Comparison of ENCODE assay signal across 2 cellular contexts in the genomic region with DNA sequence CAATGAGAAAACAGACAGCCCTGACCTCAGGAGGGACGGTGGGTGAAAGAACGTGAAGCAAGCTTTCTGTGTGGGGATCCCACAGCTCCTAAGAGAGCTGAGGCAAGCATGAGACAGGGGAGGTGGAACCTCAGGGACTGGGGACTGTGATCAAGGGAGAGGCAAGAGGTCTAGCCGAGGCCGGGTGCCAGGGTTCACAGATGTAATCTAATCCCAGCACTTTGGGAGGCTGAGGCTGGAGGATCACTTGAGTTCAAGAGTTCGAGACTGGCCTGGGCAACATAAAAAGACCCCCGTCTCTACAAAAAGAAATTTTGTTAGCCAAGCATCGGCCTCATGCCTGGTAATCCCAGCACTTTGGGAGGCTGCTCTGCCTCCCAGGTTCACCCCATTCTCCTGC.
TF ChIP-seq lines count a peak whose summit lies in the region.

No MANE protein-coding gene starts in this region.

TF ChIP-seq in HepG2, 621 proteins besides CTCF, POLR2A, EP300 and RAD21:
- no peak for TF ChIP-seq ZMYM3 (CRISPR knock-in tag; IDR thresholded peaks at IDR 0.05)
- TF ChIP-seq, protein P1, sequence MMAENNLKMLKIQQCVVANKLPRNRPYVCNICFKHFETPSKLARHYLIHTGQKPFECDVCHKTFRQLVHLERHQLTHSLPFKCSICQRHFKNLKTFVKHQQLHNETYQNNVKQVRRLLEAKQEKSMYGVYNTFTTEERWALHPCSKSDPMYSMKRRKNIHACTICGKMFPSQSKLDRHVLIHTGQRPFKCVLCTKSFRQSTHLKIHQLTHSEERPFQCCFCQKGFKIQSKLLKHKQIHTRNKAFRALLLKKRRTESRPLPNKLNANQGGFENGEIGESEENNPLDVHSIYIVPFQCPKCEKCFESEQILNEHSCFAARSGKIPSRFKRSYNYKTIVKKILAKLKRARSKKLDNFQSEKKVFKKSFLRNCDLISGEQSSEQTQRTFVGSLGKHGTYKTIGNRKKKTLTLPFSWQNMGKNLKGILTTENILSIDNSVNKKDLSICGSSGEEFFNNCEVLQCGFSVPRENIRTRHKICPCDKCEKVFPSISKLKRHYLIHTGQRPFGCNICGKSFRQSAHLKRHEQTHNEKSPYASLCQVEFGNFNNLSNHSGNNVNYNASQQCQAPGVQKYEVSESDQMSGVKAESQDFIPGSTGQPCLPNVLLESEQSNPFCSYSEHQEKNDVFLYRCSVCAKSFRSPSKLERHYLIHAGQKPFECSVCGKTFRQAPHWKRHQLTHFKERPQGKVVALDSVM (CRISPR knock-in tag; IDR thresholded peaks at IDR 0.05) = peak; percentile 79
- no peak for TF ChIP-seq DNMT3B (CRISPR knock-in tag; conservative IDR thresholded peaks at IDR 0.05)
- TF ChIP-seq GABPB1 (CRISPR knock-in tag; IDR thresholded peaks at IDR 0.05) = 0 out of 2 replicates have a peak, but pooled peaks have one; percentile 3

TF ChIP-seq in K562, 482 proteins besides CTCF, POLR2A, EP300 and RAD21:
- TF ChIP-seq MEF2A (IDR thresholded peaks at IDR 0.05; ENCODE audit: control insufficient read depth, low read depth, low read length) (no peak), ZBTB5 (IDR thresholded peaks at IDR 0.05) (no peak), POLR3G (IDR thresholded peaks at IDR 0.05; ENCODE audit: extremely low read depth, insufficient read length, insufficient replicate concordance) (no peak), PRDM10 (IDR thresholded peaks at IDR 0.05; ENCODE audit: partially characterized antibody) (no peak)
TF ChIP-seq in K562: peak in this region for 0.
